Comparison of ENCODE assay signal across 29 cellular contexts in the genomic region with DNA sequence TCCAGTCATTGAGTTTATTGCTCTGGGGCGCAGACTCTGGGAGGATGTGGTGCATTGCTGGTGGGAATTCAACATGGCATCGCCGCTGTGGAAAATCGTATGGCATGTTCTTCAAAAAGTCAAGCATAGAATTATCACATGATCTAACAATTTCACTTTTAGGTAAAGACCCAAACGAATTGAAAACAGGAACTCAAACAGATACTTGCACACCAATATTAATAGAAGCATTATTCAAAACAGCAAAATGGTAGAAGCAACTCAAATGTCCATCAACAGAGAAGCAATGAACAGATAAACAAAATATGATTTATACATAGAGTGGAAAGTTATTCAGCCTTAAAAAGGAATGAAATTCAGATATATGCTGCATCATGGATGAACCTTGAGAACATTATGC. TPM values are rescaled to one million over a fixed set of nuclear protein-coding genes. Genes with fewer than 3 reads are reported as not detected.
"Had no signal": no experiment of that assay in that cellular context is flagged by ENCODE, and none has a peak within 500 bp of the region (broad histone marks: within the 10 kb centered on the region; RNA-seq: fewer than 3 reads in every experiment).

No MANE protein-coding gene starts in this region.

- DNase-seq: effector CD8-positive, alpha-beta T cell; endodermal cell; foreskin fibroblast; gastrocnemius medialis; head of caudate nucleus; mesenchymal stem cell; midbrain; naive thymus-derived CD4-positive, alpha-beta T cell; sigmoid colon; stimulated activated CD4-positive, alpha-beta T cell treated with anti-CD3 and anti-CD28 coated beads, Interleukin-2, amount 100 ng/mL, for 24 hours; stimulated activated CD4-positive, alpha-beta T cell treated with anti-CD3 and anti-CD28 coated beads, Interleukin-4, amount 100 ng/mL, for 24 hours; stimulated activated naive CD8-positive, alpha-beta T cell treated with anti-CD3 and anti-CD28 coated beads, Interleukin-15, Interleukin-2, amounts not matched to agents 100 U/mL and 50 U/mL, for 24 hours; substantia nigra; testis; upper lobe of left lung had no signal

- H3K27me3 Mint-ChIP-seq: dendritic cell treated with granulocyte-macrophage colony-stimulating factor and Interleukin-4, amounts not matched to agents 40 ng/mL and 50 ng/mL, for 4 days; naive thymus-derived CD4-positive, alpha-beta T cell; progenitor cell of endocrine pancreas had no signal

- H3K9ac ChIP-seq: neural progenitor cell, parathyroid adenoma had no signal

- H3K4me1 ChIP-seq: gastrocnemius medialis, neural progenitor cell, parathyroid adenoma, sigmoid colon, testis, tibial artery, upper lobe of left lung had no signal

- H3K27ac ChIP-seq: epithelial cell of prostate, gastrocnemius medialis, neural progenitor cell, parathyroid adenoma, sigmoid colon, testis, tibial artery, upper lobe of left lung had no signal

- H3K4me3 Mint-ChIP-seq: dendritic cell treated with granulocyte-macrophage colony-stimulating factor and Interleukin-4, amounts not matched to agents 40 ng/mL and 50 ng/mL, for 4 days; endodermal cell; naive thymus-derived CD4-positive, alpha-beta T cell; nephron; neural progenitor cell; stimulated activated effector memory CD8-positive, alpha-beta T cell treated with anti-CD3 and anti-CD28 coated beads, Interleukin-12 subunit alpha, Interleukin-12 subunit beta, amount 100 ng/mL, for 72 hours had no signal

- H2AFZ ChIP-seq: neural progenitor cell, parathyroid adenoma had no signal

- H3K9me3 Mint-ChIP-seq: dendritic cell treated with granulocyte-macrophage colony-stimulating factor and Interleukin-4, amounts not matched to agents 40 ng/mL and 50 ng/mL, for 4 days; endodermal cell; naive thymus-derived CD4-positive, alpha-beta T cell; neural progenitor cell; stimulated activated effector memory CD8-positive, alpha-beta T cell treated with anti-CD3 and anti-CD28 coated beads, Interleukin-12 subunit alpha, Interleukin-12 subunit beta, amount 100 ng/mL, for 72 hours had no signal

- H3K79me2 ChIP-seq: parathyroid adenoma had no signal

- H3K36me3 Mint-ChIP-seq: neural progenitor cell had no signal

- H3K27me3 ChIP-seq: neural progenitor cell, testis, upper lobe of left lung had no signal

- H3K27ac Mint-ChIP-seq: dendritic cell treated with granulocyte-macrophage colony-stimulating factor and Interleukin-4, amounts not matched to agents 40 ng/mL and 50 ng/mL, for 4 days; endodermal cell; naive thymus-derived CD4-positive, alpha-beta T cell; nephron; neural progenitor cell; progenitor cell of endocrine pancreas; stimulated activated effector memory CD8-positive, alpha-beta T cell treated with anti-CD3 and anti-CD28 coated beads, Interleukin-12 subunit alpha, Interleukin-12 subunit beta, amount 100 ng/mL, for 72 hours had no signal

- ATAC-seq: esophagus mucosa; gastrocnemius medialis; naive thymus-derived CD4-positive, alpha-beta T cell; stimulated activated effector memory CD8-positive, alpha-beta T cell treated with anti-CD3 and anti-CD28 coated beads, Interleukin-12 subunit alpha, Interleukin-12 subunit beta, amount 100 ng/mL, for 72 hours; stimulated activated naive CD8-positive, alpha-beta T cell treated with anti-CD3 and anti-CD28 coated beads, Interleukin-15, Interleukin-2, amounts not matched to agents 100 U/mL and 50 U/mL, for 24 hours had no signal

- H3K4me2 ChIP-seq: neural progenitor cell had no signal

- H3K9me3 ChIP-seq: gastrocnemius medialis, sigmoid colon, testis, tibial artery, upper lobe of left lung had no signal

- H3K36me3 ChIP-seq: gastrocnemius medialis, neural progenitor cell, sigmoid colon, tibial artery, upper lobe of left lung had no signal

- H3K4me3 ChIP-seq: gastrocnemius medialis, lung, neural progenitor cell, sigmoid colon, testis, tibial artery, upper lobe of left lung had no signal

- FAIRE-seq: colon, keratinocyte, urothelium cell line had no signal

RNA-seq across cellular contexts. Expression of gene PIK3R6, which starts 15.9 kb away (rescaled TPM):
- total RNA-seq: osteoblast had no signal

RNA-seq across cellular contexts. Expression of gene MFSD6L, which starts 52.4 kb away (rescaled TPM):
- total RNA-seq: gastrocnemius medialis, osteoblast, sigmoid colon had no signal
- polyA plus RNA-seq: keratinocyte; naive thymus-derived CD4-positive, alpha-beta T cell had no signal
